ENCODE assay signal across 20 cellular contexts in genomic region chr20:47498606-47499005, GRCh38. TPM values are rescaled to one million over a fixed set of nuclear protein-coding genes. Genes with fewer than 3 reads are reported as not detected.
DNase-seq lines count a peak whose midpoint lies in the region; ATAC-seq and TF ChIP-seq lines count a peak whose summit lies in the region.
"Had no signal": no experiment of that assay in that cellular context is flagged by ENCODE, and none has a peak within 500 bp of the region (broad histone marks: within the 10 kb centered on the region; RNA-seq: fewer than 3 reads in every experiment).

No MANE protein-coding gene starts in this region.

- H3K27ac Mint-ChIP-seq in IgD-negative memory B cell, result peak overlapping the region in 2 of 3 donors; percentile 34 to 69
- peak overlapping the region; percentile 96 for H3K27ac Mint-ChIP-seq in activated T-helper 1 cell treated with anti-CD3 and anti-CD28 coated beads, Interleukin-12 subunit alpha, Interleukin-12 subunit beta, Interleukin-2, Interleukin-4 antibody, amounts not matched to agents 30 ng/mL and 10 ng/mL and 1 ng/mL, durations not matched to agents 14 hours and 24 hours and 36 hours
- peak overlapping the region; percentile 15 for H3K27ac Mint-ChIP-seq in progenitor cell of endocrine pancreas

- H3K9me3 Mint-ChIP-seq in IgD-negative memory B cell, result no peaks in the 10 kb centered on the region
- H3K9me3 Mint-ChIP-seq in activated T-helper 1 cell treated with anti-CD3 and anti-CD28 coated beads, Interleukin-12 subunit alpha, Interleukin-12 subunit beta, Interleukin-2, Interleukin-4 antibody, amounts not matched to agents 30 ng/mL and 10 ng/mL and 1 ng/mL, durations not matched to agents 14 hours and 24 hours and 36 hours, result no peaks in the 10 kb centered on the region
- H3K9me3 Mint-ChIP-seq in progenitor cell of endocrine pancreas (ENCODE audit: low read depth), result no peaks in the 10 kb centered on the region
- H3K9me3 Mint-ChIP-seq: central memory CD8-positive, alpha-beta T cell had no signal

- no peak for ATAC-seq in GM19351 (IDR thresholded peaks at IDR 0.05; ENCODE audit: unreplicated experiment)
- ATAC-seq in lower lobe of right lung, result no peak
- ATAC-seq: left ventricle myocardium superior had no signal

- peak; percentile 49 for DNase-seq in activated CD8-positive, alpha-beta memory T cell treated with anti-CD3 and anti-CD28 coated beads, Interleukin-2, amount 50 U/mL, for 48 hours
- DNase-seq in activated CD8-positive, alpha-beta memory T cell treated with anti-CD3 and anti-CD28 coated beads, Interleukin-2, amount 50 U/mL, for 4 hours, result no peak
- DNase-seq in activated T-helper 1 cell treated with anti-CD3 and anti-CD28 coated beads, Interleukin-12 subunit alpha, Interleukin-12 subunit beta, Interleukin-2, Interleukin-4 antibody, amounts not matched to agents 30 ng/mL and 10 ng/mL and 1 ng/mL, durations not matched to agents 14 hours and 24 hours and 36 hours (ENCODE audit: low spot score), result no peak
- no peak for DNase-seq in progenitor cell of endocrine pancreas (ENCODE audit: low spot score, unreplicated experiment)
- DNase-seq in RKO (ENCODE audit: low spot score), result no peak
- no peak for DNase-seq in lower lobe of right lung
- DNase-seq: EL, left ventricle myocardium superior, NCI-H1092 treated with DMSO at 0.1 percent for 48 hours, NCI-H2029 treated with DMSO at 0.1 percent for 48 hours, NCI-H446 had no signal

- H3K27ac ChIP-seq in lower lobe of right lung, result no peak overlapping the region
- H3K27ac ChIP-seq: ascending aorta, BLaER1, hepatocyte, right atrium auricular region, vagina had no signal

- H3K4me3 ChIP-seq in lower lobe of right lung, result no peak overlapping the region
- H3K4me3 ChIP-seq: ascending aorta, BLaER1, HAP-1, hepatocyte, right atrium auricular region, vagina had no signal

- H3K9me3 ChIP-seq in lower lobe of right lung, result no peaks in the 10 kb centered on the region
- H3K9me3 ChIP-seq: ascending aorta, BLaER1, HAP-1, vagina had no signal

- H3K27me3 Mint-ChIP-seq in IgD-negative memory B cell, result no peaks in the 10 kb centered on the region
- H3K27me3 Mint-ChIP-seq in activated T-helper 1 cell treated with anti-CD3 and anti-CD28 coated beads, Interleukin-12 subunit alpha, Interleukin-12 subunit beta, Interleukin-2, Interleukin-4 antibody, amounts not matched to agents 30 ng/mL and 10 ng/mL and 1 ng/mL, durations not matched to agents 14 hours and 24 hours and 36 hours (ENCODE audit: insufficient read depth), result no peaks in the 10 kb centered on the region
- no peaks in the 10 kb centered on the region for H3K27me3 Mint-ChIP-seq in progenitor cell of endocrine pancreas
- H3K27me3 Mint-ChIP-seq: central memory CD8-positive, alpha-beta T cell had no signal

- H3K4me3 Mint-ChIP-seq in IgD-negative memory B cell (peak overlapping the region in 3 of 4 donors; percentile 6 to 70 (median 7)), progenitor cell of endocrine pancreas (ENCODE audit: low read depth) (no peak overlapping the region)
- H3K4me3 Mint-ChIP-seq in activated T-helper 1 cell treated with anti-CD3 and anti-CD28 coated beads, Interleukin-12 subunit alpha, Interleukin-12 subunit beta, Interleukin-2, Interleukin-4 antibody, amounts not matched to agents 30 ng/mL and 10 ng/mL and 1 ng/mL, durations not matched to agents 14 hours and 24 hours and 36 hours, result peak overlapping the region; percentile 72
- H3K4me3 Mint-ChIP-seq: central memory CD8-positive, alpha-beta T cell had no signal

- intact Hi-C loops in activated T-helper 1 cell treated with anti-CD3 and anti-CD28 coated beads, Interleukin-12 subunit alpha, Interleukin-12 subunit beta, Interleukin-2, Interleukin-4 antibody, amounts not matched to agents 30 ng/mL and 10 ng/mL and 1 ng/mL, durations not matched to agents 14 hours and 24 hours and 36 hours (cut with micrococcal nuclease), result loop anchor here (1.0 kb wide), 1 partner anchor 11 kb away; no protein-coding TSS in a partner anchor
- intact Hi-C loops in lower lobe of right lung (cut with DNase I), result no loop called here

- H3K4me1 ChIP-seq in lower lobe of right lung, result peaks cover 25% of the 10 kb centered on the region

- no peaks in the 10 kb centered on the region for H3K27me3 ChIP-seq in lower lobe of right lung (ENCODE audit: low read depth)
- H3K27me3 ChIP-seq: ascending aorta, BLaER1, hepatocyte, right atrium auricular region, vagina had no signal

- peaks cover 36 to 44% (median 37%) of the 10 kb centered on the region in 3 donors for H3K4me1 Mint-ChIP-seq in IgD-negative memory B cell
- peaks cover 39% of the 10 kb centered on the region for H3K4me1 Mint-ChIP-seq in activated T-helper 1 cell treated with anti-CD3 and anti-CD28 coated beads, Interleukin-12 subunit alpha, Interleukin-12 subunit beta, Interleukin-2, Interleukin-4 antibody, amounts not matched to agents 30 ng/mL and 10 ng/mL and 1 ng/mL, durations not matched to agents 14 hours and 24 hours and 36 hours (ENCODE audit: low read depth)
- peaks cover 19% of the 10 kb centered on the region for H3K4me1 Mint-ChIP-seq in progenitor cell of endocrine pancreas (ENCODE audit: low read depth)

- no peaks in the 10 kb centered on the region for H3K36me3 ChIP-seq in lower lobe of right lung
- H3K36me3 ChIP-seq: ascending aorta, BLaER1, HAP-1, right atrium auricular region, vagina had no signal

- H3K36me3 Mint-ChIP-seq in IgD-negative memory B cell (peaks cover 1% of the 10 kb centered on the region), progenitor cell of endocrine pancreas (ENCODE audit: insufficient read depth) (no peaks in the 10 kb centered on the region)
- peaks cover 21% of the 10 kb centered on the region for H3K36me3 Mint-ChIP-seq in activated T-helper 1 cell treated with anti-CD3 and anti-CD28 coated beads, Interleukin-12 subunit alpha, Interleukin-12 subunit beta, Interleukin-2, Interleukin-4 antibody, amounts not matched to agents 30 ng/mL and 10 ng/mL and 1 ng/mL, durations not matched to agents 14 hours and 24 hours and 36 hours (ENCODE audit: low read depth)

- TF ChIP-seq CTCF in progenitor cell of endocrine pancreas (IDR thresholded peaks at IDR 0.05; ENCODE audit: unreplicated experiment), result no peak
- no peak for TF ChIP-seq CTCF in lower lobe of right lung (IDR thresholded peaks at IDR 0.05)

RNA-seq across cellular contexts. Expression of gene NCOA3, which starts 3.1 kb away (rescaled TPM):
- polyA plus RNA-seq in IgD-negative memory B cell, result 64.7 TPM
- 132 and 133 TPM in 2 replicates for total RNA-seq in activated T-helper 1 cell treated with anti-CD3 and anti-CD28 coated beads, Interleukin-12 subunit alpha, Interleukin-12 subunit beta, Interleukin-2, Interleukin-4 antibody, amounts not matched to agents 30 ng/mL and 10 ng/mL and 1 ng/mL, durations not matched to agents 14 hours and 24 hours and 36 hours
- total RNA-seq in progenitor cell of endocrine pancreas (37.7 and 42.8 TPM in 2 replicates), lower lobe of right lung (42.1 TPM)

Comparison
In these comparisons a context has a peak if more than half of its experiments do, and no peak if none do; other contexts are left out.
1. H3K27ac Mint-ChIP-seq: peak in every context shown above with its lines; median percentile 96 in activated T-helper 1 cell treated with anti-CD3 and anti-CD28 coated beads, Interleukin-12 subunit alpha, Interleukin-12 subunit beta, Interleukin-2, Interleukin-4 antibody, amounts not matched to agents 30 ng/mL and 10 ng/mL and 1 ng/mL, durations not matched to agents 14 hours and 24 hours and 36 hours; 52 in IgD-negative memory B cell; 15 in progenitor cell of endocrine pancreas.